ENCODE assay signal across 19 cellular contexts in genomic region chr3:14150491-14151230, GRCh38. TPM values are rescaled to one million over a fixed set of nuclear protein-coding genes. Genes with fewer than 3 reads are reported as not detected.
DNase-seq lines count a peak whose midpoint lies in the region; ATAC-seq and TF ChIP-seq lines count a peak whose summit lies in the region.
"Had no signal": no experiment of that assay in that cellular context is flagged by ENCODE, and none has a peak within 500 bp of the region (broad histone marks: within the 10 kb centered on the region; RNA-seq: fewer than 3 reads in every experiment).

No MANE protein-coding gene starts in this region.

- peaks cover 5% of the 10 kb centered on the region for H3K36me3 Mint-ChIP-seq in activated naive CD8-positive, alpha-beta T cell
- H3K36me3 Mint-ChIP-seq in activated naive CD8-positive, alpha-beta T cell treated with anti-CD3 and anti-CD28 coated beads for 36 hours, result peaks cover 11% of the 10 kb centered on the region
- H3K36me3 Mint-ChIP-seq in T-helper 17 cell (ENCODE audit: low read depth) (peaks cover 12% of the 10 kb centered on the region), immature natural killer cell (peaks cover 17 to 40% (median 21%) of the 10 kb centered on the region in 3 donors)

- no peak overlapping the region for H3K4me3 ChIP-seq in A673 (ENCODE audit: low read depth, low read length, poor library complexity, severe bottlenecking)
- H3K4me3 ChIP-seq: GM12878, left ventricle myocardium inferior, PC-9, uterus had no signal

- no peaks in the 10 kb centered on the region for H3K27me3 Mint-ChIP-seq in activated naive CD8-positive, alpha-beta T cell
- no peaks in the 10 kb centered on the region for H3K27me3 Mint-ChIP-seq in activated naive CD8-positive, alpha-beta T cell treated with anti-CD3 and anti-CD28 coated beads for 36 hours
- H3K27me3 Mint-ChIP-seq in T-helper 17 cell (no peaks in the 10 kb centered on the region), immature natural killer cell (ENCODE audit: low read depth in 3 of 3) (peaks cover 0 to 7% (median 2%) of the 10 kb centered on the region in 3 donors)
- H3K27me3 Mint-ChIP-seq in stimulated activated naive CD8-positive, alpha-beta T cell treated with anti-CD3 and anti-CD28 coated beads, Interleukin-15, amount 100 ng/mL, for 72 hours, result no peaks in the 10 kb centered on the region

- peak overlapping the region; percentile 54 for H3K27ac Mint-ChIP-seq in activated naive CD8-positive, alpha-beta T cell
- no peak overlapping the region for H3K27ac Mint-ChIP-seq in activated naive CD8-positive, alpha-beta T cell treated with anti-CD3 and anti-CD28 coated beads for 36 hours
- H3K27ac Mint-ChIP-seq in T-helper 17 cell (peak overlapping the region; percentile 100), immature natural killer cell (peak overlapping the region in 4 of 6 donors; percentile 23 to 88 (median 75))
- H3K27ac Mint-ChIP-seq in stimulated activated naive CD8-positive, alpha-beta T cell treated with anti-CD3 and anti-CD28 coated beads, Interleukin-15, amount 100 ng/mL, for 72 hours, result peak overlapping the region; percentile 2 to 79

- H3K27me3 ChIP-seq in A673 (replicated peaks; ENCODE audit: insufficient read depth, low read depth, low read length, poor library complexity), result no peaks in the 10 kb centered on the region
- H3K27me3 ChIP-seq: uterus had no signal

- no peak overlapping the region for H3K27ac ChIP-seq in A673 (ENCODE audit: low read depth, low read length, poor library complexity, severe bottlenecking)
- H3K27ac ChIP-seq: left ventricle myocardium inferior, PC-9, uterus, WERI-Rb-1 had no signal

- H3K36me3 ChIP-seq in A673 (ENCODE audit: insufficient read depth, low read length, poor library complexity, severe bottlenecking), result peaks cover 11% of the 10 kb centered on the region
- H3K36me3 ChIP-seq: uterus had no signal

- no peak overlapping the region for H3K4me3 Mint-ChIP-seq in activated naive CD8-positive, alpha-beta T cell
- H3K4me3 Mint-ChIP-seq in activated naive CD8-positive, alpha-beta T cell treated with anti-CD3 and anti-CD28 coated beads for 36 hours, result no peak overlapping the region
- H3K4me3 Mint-ChIP-seq in T-helper 17 cell (peak overlapping the region; percentile 53), immature natural killer cell (no peak overlapping the region)
- H3K4me3 Mint-ChIP-seq in stimulated activated naive CD8-positive, alpha-beta T cell treated with anti-CD3 and anti-CD28 coated beads, Interleukin-15, amount 100 ng/mL, for 72 hours, result no peak overlapping the region

- BruUV-seq in A673 (replicated peaks; lab: Mats Ljungman, UMichigan), result no TSS peak

- DNase-seq in activated naive CD8-positive, alpha-beta T cell treated with anti-CD3 and anti-CD28 coated beads for 36 hours, result no peak
- DNase-seq in T-helper 17 cell (no peak), immature natural killer cell (no peak), A673 (ENCODE audit: low spot score) (no peak), OCI-M2 (lab: John Stamatoyannopoulos, UW; ENCODE audit: unreplicated experiment) (no peak)
- no peak for DNase-seq in stimulated activated naive CD8-positive, alpha-beta T cell treated with anti-CD3 and anti-CD28 coated beads, Interleukin-15, amount 100 ng/mL, for 72 hours
- DNase-seq: COR-L47; KG1; left ventricle myocardium inferior; NCI-H1092; NCI-H2107; NCI-H69; PC-9; stimulated activated CD4-positive, alpha-beta T cell treated with anti-CD3 and anti-CD28 coated beads, Interleukin-12 subunit alpha, Interleukin-12 subunit beta, amount 100 ng/mL, for 4 hours; uterus; WERI-Rb-1 had no signal

- POLR2A ChIA-PET in A673 (lab: Charles Lee; ENCODE audit: low non-redundant PET), result no interaction called here

- H3K4me1 ChIP-seq in A673 (ENCODE audit: insufficient read depth, low read length, poor library complexity, severe bottlenecking), result peaks cover 9% of the 10 kb centered on the region

- CTCF ChIA-PET in A673 (lab: Charles Lee), result no interaction called here

- peaks cover 15% of the 10 kb centered on the region for H3K4me1 Mint-ChIP-seq in activated naive CD8-positive, alpha-beta T cell (ENCODE audit: low read depth)
- H3K4me1 Mint-ChIP-seq in activated naive CD8-positive, alpha-beta T cell treated with anti-CD3 and anti-CD28 coated beads for 36 hours, result peaks cover 6% of the 10 kb centered on the region
- H3K4me1 Mint-ChIP-seq in T-helper 17 cell, result peaks cover 21% of the 10 kb centered on the region
- H3K4me1 Mint-ChIP-seq in immature natural killer cell, result peaks cover 0 to 6% of the 10 kb centered on the region in 2 donors
- peaks cover 7% of the 10 kb centered on the region for H3K4me1 Mint-ChIP-seq in stimulated activated naive CD8-positive, alpha-beta T cell treated with anti-CD3 and anti-CD28 coated beads, Interleukin-15, amount 100 ng/mL, for 72 hours

- intact Hi-C loops in A673 (cut with micrococcal nuclease; ENCODE audit: unreplicated experiment), result no loop called here

- no peaks in the 10 kb centered on the region for H3K9me3 ChIP-seq in T-helper 17 cell (ENCODE audit: control insufficient read depth, low read length, poor library complexity, severe bottlenecking)
- H3K9me3 ChIP-seq in A673 (ENCODE audit: low read depth, low read length, poor library complexity, severe bottlenecking), result no peaks in the 10 kb centered on the region
- H3K9me3 ChIP-seq: left ventricle myocardium inferior, uterus had no signal

- H3K9me3 Mint-ChIP-seq in activated naive CD8-positive, alpha-beta T cell (ENCODE audit: low read depth), result no peaks in the 10 kb centered on the region
- no peaks in the 10 kb centered on the region for H3K9me3 Mint-ChIP-seq in activated naive CD8-positive, alpha-beta T cell treated with anti-CD3 and anti-CD28 coated beads for 36 hours
- no peaks in the 10 kb centered on the region for H3K9me3 Mint-ChIP-seq in immature natural killer cell
- no peaks in the 10 kb centered on the region for H3K9me3 Mint-ChIP-seq in stimulated activated naive CD8-positive, alpha-beta T cell treated with anti-CD3 and anti-CD28 coated beads, Interleukin-15, amount 100 ng/mL, for 72 hours

- no peak for TF ChIP-seq CTCF in A673 (conservative IDR thresholded peaks at IDR 0.05; ENCODE audit: low read depth, low read length)

- no peak for ATAC-seq in T-helper 17 cell
- ATAC-seq in stimulated activated naive CD8-positive, alpha-beta T cell treated with anti-CD3 and anti-CD28 coated beads, Interleukin-15, amount 100 ng/mL, for 72 hours, result no peak
- ATAC-seq in HG02870 (IDR thresholded peaks at IDR 0.05; ENCODE audit: unreplicated experiment), result no peak
- ATAC-seq: GM12878 had no signal

RNA-seq across cellular contexts. Expression of gene TMEM43, which starts 25.8 kb away (rescaled TPM):
- total RNA-seq in activated naive CD8-positive, alpha-beta T cell treated with anti-CD3 and anti-CD28 coated beads for 36 hours, result 10 to 100 TPM; 26.8 to 27.0 TPM
- total RNA-seq in T-helper 17 cell (10 to 100 TPM; 45.6 to 51.4 TPM), A673 (2021) (50.8 and 55.6 TPM in 2 replicates)
- 100 to 1,000 TPM in 1 of 3 donors, 10 to 100 TPM in 2; 78.3 to 117 (median 87.5) TPM for polyA plus RNA-seq in immature natural killer cell

RNA-seq across cellular contexts. Expression of gene CHCHD4, which starts 26.0 kb away (rescaled TPM):
- 10 to 100 TPM; 27.7 to 29.8 TPM for total RNA-seq in activated naive CD8-positive, alpha-beta T cell treated with anti-CD3 and anti-CD28 coated beads for 36 hours
- total RNA-seq in T-helper 17 cell (1 to 10 TPM; 2.7 to 3.6 TPM), A673 (2021) (30.3 and 33.5 TPM in 2 replicates)
- 10 to 100 TPM in 2 of 3 donors, 1 to 10 TPM in 1; 9.6 to 23.2 (median 12.4) TPM for polyA plus RNA-seq in immature natural killer cell

RNA-seq across cellular contexts. Expression of gene XPC, which starts 27.7 kb away (rescaled TPM):
- total RNA-seq in activated naive CD8-positive, alpha-beta T cell treated with anti-CD3 and anti-CD28 coated beads for 36 hours, result 10 to 100 TPM; 19.8 to 25.4 TPM
- total RNA-seq in T-helper 17 cell (10 to 100 TPM; 65.0 to 76.4 TPM), A673 (2021) (57.2 and 58.2 TPM in 2 replicates)
- 10 to 100 TPM; 20.3 to 32.2 (median 22.6) TPM for polyA plus RNA-seq in immature natural killer cell

RNA-seq across cellular contexts. Expression of gene LSM3, which starts 28.0 kb away (rescaled TPM):
- total RNA-seq in activated naive CD8-positive, alpha-beta T cell treated with anti-CD3 and anti-CD28 coated beads for 36 hours, result 10 to 100 TPM; 26.3 to 27.2 TPM
- 1 to 10 TPM; 5.5 to 6.3 TPM for total RNA-seq in T-helper 17 cell
- 10 to 100 TPM; 28.3 to 38.3 (median 31.5) TPM for polyA plus RNA-seq in immature natural killer cell
- 24.3 and 29.4 TPM in 2 replicates for total RNA-seq in A673 (2021)
